ENCODE assay signal across 27 cellular contexts in genomic region chr12:101165319-101165718, GRCh38. TPM values are rescaled to one million over a fixed set of nuclear protein-coding genes. Genes with fewer than 3 reads are reported as not detected.
"Had no signal": no experiment of that assay in that cellular context is flagged by ENCODE, and none has a peak within 500 bp of the region (broad histone marks: within the 10 kb centered on the region; RNA-seq: fewer than 3 reads in every experiment).

No MANE protein-coding gene starts in this region.

- H3K79me2 ChIP-seq: hepatocyte had no signal

- ATAC-seq: naive thymus-derived CD4-positive, alpha-beta T cell; sciatic nerve; stimulated activated naive B cell treated with anti-CD40 and anti-IgM and Interleukin-4, amounts not matched to agents 10 μg/mL and 1 μg/mL and 100 μg/mL, for 72 hours; stimulated activated naive CD8-positive, alpha-beta T cell treated with anti-CD3 and anti-CD28 coated beads, Interleukin-15, amount 100 ng/mL, for 72 hours had no signal

- H3K36me3 Mint-ChIP-seq: naive thymus-derived CD4-positive, alpha-beta T cell; stimulated activated naive B cell treated with anti-CD40 and anti-IgM and Interleukin-4, amounts not matched to agents 10 μg/mL and 1 μg/mL and 100 μg/mL, for 72 hours had no signal

- H3K27me3 Mint-ChIP-seq: stimulated activated naive B cell treated with anti-CD40 and anti-IgM and Interleukin-4, amounts not matched to agents 10 μg/mL and 1 μg/mL and 100 μg/mL, for 72 hours; stimulated activated naive CD8-positive, alpha-beta T cell treated with anti-CD3 and anti-CD28 coated beads, Interleukin-15, amount 100 ng/mL, for 72 hours had no signal

- H3K36me3 ChIP-seq: esophagus squamous epithelium, spleen, transverse colon had no signal

- H3K27me3 ChIP-seq: esophagus squamous epithelium, hepatocyte, spleen, testis, transverse colon had no signal

- H3K4me3 ChIP-seq: coronary artery, esophagus squamous epithelium, hepatocyte, spleen, testis, transverse colon had no signal

- H3K9me3 Mint-ChIP-seq: endodermal cell, nephron progenitor cell had no signal

- H3K4me1 ChIP-seq: spleen, testis, transverse colon had no signal

- H2AFZ ChIP-seq: hepatocyte had no signal

- H3K27ac Mint-ChIP-seq: endodermal cell; naive thymus-derived CD4-positive, alpha-beta T cell; nephron progenitor cell; stimulated activated naive B cell treated with anti-CD40 and anti-IgM and Interleukin-4, amounts not matched to agents 10 μg/mL and 1 μg/mL and 100 μg/mL, for 72 hours; stimulated activated naive CD8-positive, alpha-beta T cell treated with anti-CD3 and anti-CD28 coated beads, Interleukin-15, amount 100 ng/mL, for 72 hours had no signal

- DNase-seq: effector CD4-positive, alpha-beta T cell; endodermal cell; esophagus squamous epithelium; foreskin fibroblast; head of caudate nucleus; kidney glomerular epithelial cell; naive thymus-derived CD4-positive, alpha-beta T cell; nephron progenitor cell; spleen; stimulated activated CD4-positive, alpha-beta T cell treated with anti-CD3 and anti-CD28 coated beads, Interleukin-15, amount 100 ng/mL, for 24 hours; stimulated activated CD4-positive, alpha-beta T cell treated with anti-CD3 and anti-CD28 coated beads, Interleukin-1b, Interleukin-23, amount 100 ng/mL, for 48 hours; stimulated activated CD4-positive, alpha-beta T cell treated with anti-CD3 and anti-CD28 coated beads, Interleukin-4, amount 100 ng/mL, for 24 hours; stimulated activated naive B cell treated with anti-CD40 and anti-IgM and Interleukin-4, amounts not matched to agents 10 μg/mL and 1 μg/mL and 100 μg/mL, for 72 hours; stimulated activated naive CD8-positive, alpha-beta T cell treated with anti-CD3 and anti-CD28 coated beads, Interleukin-15, amount 100 ng/mL, for 72 hours; testis; transverse colon had no signal

- H3K4me3 Mint-ChIP-seq: endodermal cell; naive thymus-derived CD4-positive, alpha-beta T cell; nephron progenitor cell; stimulated activated naive B cell treated with anti-CD40 and anti-IgM and Interleukin-4, amounts not matched to agents 10 μg/mL and 1 μg/mL and 100 μg/mL, for 72 hours; stimulated activated naive CD8-positive, alpha-beta T cell treated with anti-CD3 and anti-CD28 coated beads, Interleukin-15, amount 100 ng/mL, for 72 hours had no signal

- H3K27ac ChIP-seq: coronary artery, esophagus squamous epithelium, hepatocyte, spleen, testis, transverse colon had no signal

- H3K9me3 ChIP-seq: esophagus squamous epithelium, spleen, testis, transverse colon had no signal

- H3K4me1 Mint-ChIP-seq: naive thymus-derived CD4-positive, alpha-beta T cell; nephron progenitor cell; stimulated activated naive B cell treated with anti-CD40 and anti-IgM and Interleukin-4, amounts not matched to agents 10 μg/mL and 1 μg/mL and 100 μg/mL, for 72 hours; stimulated activated naive CD8-positive, alpha-beta T cell treated with anti-CD3 and anti-CD28 coated beads, Interleukin-15, amount 100 ng/mL, for 72 hours had no signal

- H3K4me2 ChIP-seq: hepatocyte had no signal

RNA-seq across cellular contexts. Expression of gene SLC5A8, which starts 44.7 kb away (rescaled TPM):
- total RNA-seq: chondrocyte; endodermal cell; hepatocyte; liver; lung microvascular endothelial cell; mesenteric fat pad; mononuclear cell; naive thymus-derived CD4-positive, alpha-beta T cell; pulmonary artery endothelial cell; sciatic nerve; spleen; subcutaneous adipose tissue; ureter had no signal
